Comparison of ENCODE assay signal across 34 cellular contexts in genomic region chr11:130779943-130780342, GRCh38.
"Had no signal": no experiment of that assay in that cellular context is flagged by ENCODE, and none has a peak within 500 bp of the region (broad histone marks: within the 10 kb centered on the region; RNA-seq: fewer than 3 reads in every experiment).

No MANE protein-coding gene starts in this region.

- H3K9me3 ChIP-seq: adrenal gland, body of pancreas, SJSA1, SK-N-SH had no signal

- H3K4me2 ChIP-seq: SK-N-SH had no signal

- FAIRE-seq: astrocyte, bronchial epithelial cell, K562, TTC549 had no signal

- DNase-seq: activated CD4-positive, alpha-beta memory T cell treated with anti-CD3 and anti-CD28 coated beads for 36 hours; activated CD4-positive, alpha-beta T cell treated with anti-CD3 and anti-CD28 coated beads for 36 hours; activated CD4-positive, alpha-beta T cell treated with anti-CD3 and anti-CD28 coated beads, Interleukin-2, amount 50 U/mL, for 1 hour; activated CD8-positive, alpha-beta memory T cell treated with anti-CD3 and anti-CD28 coated beads, Interleukin-2, amount 50 U/mL, for 4 hours; activated gamma-delta T cell treated with Interleukin-2 at 50 U/mL for 16 hours; activated naive CD4-positive, alpha-beta T cell treated with anti-CD3 and anti-CD28 coated beads for 36 hours; activated T-cell treated with anti-CD3 and anti-CD28 coated beads for 4 hours; activated T-cell treated with anti-CD3 and anti-CD28 coated beads, Interleukin-2, amount 50 U/mL, for 4 hours; adrenal gland; body of pancreas; NCI-H1105; NCI-H1436; NCI-H1694; NCI-H1930; NCI-H2081 treated with DMSO at 0.1 percent for 48 hours; NCI-H226; NCI-H446 treated with DMSO at 0.1 percent for 48 hours; NCI-H524; NCI-H69; NCI-H82; SHP77 treated with DMSO at 0.1 percent for 48 hours; SK-N-SH had no signal

- H3K36me3 Mint-ChIP-seq: activated CD4-positive, alpha-beta memory T cell treated with anti-CD3 and anti-CD28 coated beads for 36 hours; activated naive CD4-positive, alpha-beta T cell treated with anti-CD3 and anti-CD28 coated beads, Interleukin-2, amount 50 U/mL, for 72 hours; WTC11 had no signal

- H3K4me1 Mint-ChIP-seq: activated CD4-positive, alpha-beta T cell treated with anti-CD3 and anti-CD28 coated beads for 36 hours had no signal

- H3K4me3 ChIP-seq: adrenal gland, body of pancreas, K562, SJSA1 had no signal

- H3K9ac ChIP-seq: SK-N-SH had no signal

- H3K4me3 Mint-ChIP-seq: activated CD4-positive, alpha-beta memory T cell treated with anti-CD3 and anti-CD28 coated beads for 36 hours; activated CD4-positive, alpha-beta T cell treated with anti-CD3 and anti-CD28 coated beads for 36 hours; activated naive CD4-positive, alpha-beta T cell treated with anti-CD3 and anti-CD28 coated beads for 36 hours; activated T-cell treated with anti-CD3 and anti-CD28 coated beads, Interleukin-2, amount 50 U/mL, for 4 hours; activated T-helper 1 cell treated with anti-CD3 and anti-CD28 coated beads, Interleukin-12 subunit alpha, Interleukin-12 subunit beta, Interleukin-2, Interleukin-4 antibody, amounts not matched to agents 30 ng/mL and 10 ng/mL and 1 ng/mL, durations not matched to agents 14 hours and 24 hours and 36 hours; T-helper 1 cell treated with Interleukin-12 subunit alpha and Interleukin-12 subunit beta and Interleukin-4 antibody, amounts not matched to agents 30 μg/mL and 1 μg/mL, for 36 hours; T-helper 2 cell treated with Interferon-gamma antibody and Interleukin-4, amounts not matched to agents 5 μg/mL and 100 μg/mL, for 36 hours; WTC11 had no signal

- ATAC-seq: activated CD4-positive, alpha-beta T cell treated with anti-CD3 and anti-CD28 coated beads for 36 hours; activated CD4-positive, CD25-positive, alpha-beta regulatory T cell treated with anti-CD3 and anti-CD28 coated beads, Interleukin-2, amount 50 U/mL, for 24 hours; activated naive CD4-positive, alpha-beta T cell treated with anti-CD3 and anti-CD28 coated beads, Interleukin-2, amount 50 U/mL, for 72 hours; activated T-cell treated with anti-CD3 and anti-CD28 coated beads, Interleukin-2, amount 50 U/mL, for 4 hours; body of pancreas; K562; Panc1; WTC11 had no signal

- H3K27ac ChIP-seq: adrenal gland, body of pancreas, SJSA1 had no signal

- H3K36me3 ChIP-seq: adrenal gland, SJSA1 had no signal

- H3K9me3 Mint-ChIP-seq: activated CD4-positive, alpha-beta memory T cell treated with anti-CD3 and anti-CD28 coated beads for 36 hours; activated naive CD4-positive, alpha-beta T cell treated with anti-CD3 and anti-CD28 coated beads for 36 hours; activated naive CD4-positive, alpha-beta T cell treated with anti-CD3 and anti-CD28 coated beads, Interleukin-2, amount 50 U/mL, for 72 hours; activated T-cell treated with anti-CD3 and anti-CD28 coated beads, Interleukin-2, amount 50 U/mL, for 4 hours; activated T-helper 1 cell treated with anti-CD3 and anti-CD28 coated beads, Interleukin-12 subunit alpha, Interleukin-12 subunit beta, Interleukin-2, Interleukin-4 antibody, amounts not matched to agents 30 ng/mL and 10 ng/mL and 1 ng/mL, durations not matched to agents 14 hours and 24 hours and 36 hours; T-helper 1 cell treated with Interleukin-12 subunit alpha and Interleukin-12 subunit beta and Interleukin-4 antibody, amounts not matched to agents 30 μg/mL and 1 μg/mL, for 36 hours; T-helper 2 cell treated with Interferon-gamma antibody and Interleukin-4, amounts not matched to agents 5 μg/mL and 100 μg/mL, for 36 hours had no signal

- H3K4me1 ChIP-seq: adrenal gland, body of pancreas had no signal

- H3K27me3 ChIP-seq: adrenal gland, body of pancreas, SJSA1 had no signal

- H3K27ac Mint-ChIP-seq: activated CD4-positive, alpha-beta memory T cell treated with anti-CD3 and anti-CD28 coated beads for 36 hours; activated CD4-positive, alpha-beta T cell treated with anti-CD3 and anti-CD28 coated beads for 36 hours; activated naive CD4-positive, alpha-beta T cell treated with anti-CD3 and anti-CD28 coated beads for 36 hours; activated naive CD4-positive, alpha-beta T cell treated with anti-CD3 and anti-CD28 coated beads, Interleukin-2, amount 50 U/mL, for 72 hours; activated T-helper 1 cell treated with anti-CD3 and anti-CD28 coated beads, Interleukin-12 subunit alpha, Interleukin-12 subunit beta, Interleukin-2, Interleukin-4 antibody, amounts not matched to agents 30 ng/mL and 10 ng/mL and 1 ng/mL, durations not matched to agents 14 hours and 24 hours and 36 hours; T-helper 1 cell treated with Interleukin-12 subunit alpha and Interleukin-12 subunit beta and Interleukin-4 antibody, amounts not matched to agents 30 μg/mL and 1 μg/mL, for 36 hours; T-helper 2 cell treated with Interferon-gamma antibody and Interleukin-4, amounts not matched to agents 5 μg/mL and 100 μg/mL, for 36 hours; WTC11 had no signal
